1 cellular context compared by ENCODE assay signal in the genomic region with DNA sequence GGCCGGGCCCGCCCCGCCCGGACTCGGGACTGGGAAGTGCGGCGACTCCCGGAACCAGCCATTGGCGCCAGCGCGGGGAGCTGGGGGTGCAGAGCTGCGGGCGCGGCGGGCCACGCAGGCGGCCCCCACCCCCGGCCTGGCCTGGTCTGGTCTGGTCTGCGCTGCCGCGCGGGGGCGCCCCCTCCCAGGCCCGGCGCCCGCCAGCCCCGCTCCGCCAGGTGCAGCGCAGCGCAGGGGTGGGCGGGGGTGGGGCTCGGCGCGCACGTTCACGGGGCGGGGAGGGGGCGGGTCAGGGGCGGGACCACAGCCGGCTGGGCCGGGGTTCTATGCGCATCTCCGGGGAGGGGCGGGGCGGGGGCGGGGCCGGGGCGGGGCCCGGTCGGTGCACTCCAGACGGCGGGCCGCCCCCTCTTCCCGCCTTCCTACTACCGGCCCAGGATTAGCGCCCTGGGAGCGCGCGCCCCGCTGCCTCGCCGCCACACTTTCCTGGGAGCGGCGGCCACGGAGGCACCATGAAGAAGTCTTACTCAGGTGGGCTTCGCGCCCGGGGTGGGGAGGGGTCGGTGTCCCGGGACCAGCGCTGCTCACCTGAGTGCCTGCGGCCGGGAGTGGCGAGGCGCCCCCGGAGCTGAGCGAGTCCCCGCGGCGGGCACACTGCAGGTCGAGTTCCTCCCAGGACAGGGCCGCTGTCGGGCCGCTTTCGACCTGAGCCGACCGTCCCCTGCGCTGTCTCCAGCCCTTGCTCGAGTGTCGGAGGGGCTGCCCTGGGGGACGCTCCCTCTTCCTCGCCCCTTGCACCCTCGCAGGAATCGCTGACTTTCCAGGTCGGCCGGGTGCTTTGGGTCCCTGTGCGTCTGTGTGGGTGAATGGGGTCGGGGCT.
TF ChIP-seq lines count a peak whose summit lies in the region.

No MANE protein-coding gene starts in this region.

TF ChIP-seq in HEK293, 187 proteins besides CTCF, POLR2A, EP300 and RAD21 (continued from another document and continues in another):
- TF ChIP-seq, protein P1, sequence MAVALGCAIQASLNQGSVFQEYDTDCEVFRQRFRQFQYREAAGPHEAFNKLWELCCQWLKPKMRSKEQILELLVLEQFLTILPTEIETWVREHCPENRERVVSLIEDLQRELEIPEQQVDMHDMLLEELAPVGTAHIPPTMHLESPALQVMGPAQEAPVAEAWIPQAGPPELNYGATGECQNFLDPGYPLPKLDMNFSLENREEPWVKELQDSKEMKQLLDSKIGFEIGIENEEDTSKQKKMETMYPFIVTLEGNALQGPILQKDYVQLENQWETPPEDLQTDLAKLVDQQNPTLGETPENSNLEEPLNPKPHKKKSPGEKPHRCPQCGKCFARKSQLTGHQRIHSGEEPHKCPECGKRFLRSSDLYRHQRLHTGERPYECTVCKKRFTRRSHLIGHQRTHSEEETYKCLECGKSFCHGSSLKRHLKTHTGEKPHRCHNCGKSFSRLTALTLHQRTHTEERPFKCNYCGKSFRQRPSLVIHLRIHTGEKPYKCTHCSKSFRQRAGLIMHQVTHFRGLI (tag by site-specific recombination; IDR thresholded peaks at IDR 0.05): no peak
- TF ChIP-seq TRIM28 (IDR thresholded peaks at IDR 0.05; ENCODE audit: borderline replicate concordance, low read length): no peak
- no peak for TF ChIP-seq ZNF560 (tag by site-specific recombination; IDR thresholded peaks at IDR 0.05; ENCODE audit: borderline replicate concordance)
- peak; percentile 67 for TF ChIP-seq KLF8 (tag by site-specific recombination; IDR thresholded peaks at IDR 0.05)
- no peak for TF ChIP-seq ZNF585B (tag by site-specific recombination; IDR thresholded peaks at IDR 0.05)
- TF ChIP-seq OSR2 (tag by site-specific recombination; IDR thresholded peaks at IDR 0.05): peak; percentile 47; the same call in 1 of the 2 replicates
- no peak for TF ChIP-seq ZNF510 (tag by site-specific recombination; IDR thresholded peaks at IDR 0.05; ENCODE audit: insufficient replicate concordance)
- TF ChIP-seq, protein P2, sequence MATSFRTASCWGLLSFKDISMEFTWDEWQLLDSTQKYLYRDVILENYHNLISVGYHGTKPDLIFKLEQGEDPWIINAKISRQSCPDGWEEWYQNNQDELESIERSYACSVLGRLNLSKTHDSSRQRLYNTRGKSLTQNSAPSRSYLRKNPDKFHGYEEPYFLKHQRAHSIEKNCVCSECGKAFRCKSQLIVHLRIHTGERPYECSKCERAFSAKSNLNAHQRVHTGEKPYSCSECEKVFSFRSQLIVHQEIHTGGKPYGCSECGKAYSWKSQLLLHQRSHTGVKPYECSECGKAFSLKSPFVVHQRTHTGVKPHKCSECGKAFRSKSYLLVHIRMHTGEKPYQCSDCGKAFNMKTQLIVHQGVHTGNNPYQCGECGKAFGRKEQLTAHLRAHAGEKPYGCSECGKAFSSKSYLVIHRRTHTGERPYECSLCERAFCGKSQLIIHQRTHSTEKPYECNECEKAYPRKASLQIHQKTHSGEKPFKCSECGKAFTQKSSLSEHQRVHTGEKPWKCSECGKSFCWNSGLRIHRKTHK (tag by site-specific recombination; IDR thresholded peaks at IDR 0.05): no peak
- TF ChIP-seq KLF9 (tag by site-specific recombination; IDR thresholded peaks at IDR 0.05; ENCODE audit: low read depth): peak; percentile 42; the same call in 1 of the 2 replicates
- TF ChIP-seq, protein P3, sequence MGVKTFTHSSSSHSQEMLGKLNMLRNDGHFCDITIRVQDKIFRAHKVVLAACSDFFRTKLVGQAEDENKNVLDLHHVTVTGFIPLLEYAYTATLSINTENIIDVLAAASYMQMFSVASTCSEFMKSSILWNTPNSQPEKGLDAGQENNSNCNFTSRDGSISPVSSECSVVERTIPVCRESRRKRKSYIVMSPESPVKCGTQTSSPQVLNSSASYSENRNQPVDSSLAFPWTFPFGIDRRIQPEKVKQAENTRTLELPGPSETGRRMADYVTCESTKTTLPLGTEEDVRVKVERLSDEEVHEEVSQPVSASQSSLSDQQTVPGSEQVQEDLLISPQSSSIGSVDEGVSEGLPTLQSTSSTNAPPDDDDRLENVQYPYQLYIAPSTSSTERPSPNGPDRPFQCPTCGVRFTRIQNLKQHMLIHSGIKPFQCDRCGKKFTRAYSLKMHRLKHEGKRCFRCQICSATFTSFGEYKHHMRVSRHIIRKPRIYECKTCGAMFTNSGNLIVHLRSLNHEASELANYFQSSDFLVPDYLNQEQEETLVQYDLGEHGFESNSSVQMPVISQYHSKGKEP (tag by site-specific recombination; IDR thresholded peaks at IDR 0.05): no peak
- TF ChIP-seq, protein P4, sequence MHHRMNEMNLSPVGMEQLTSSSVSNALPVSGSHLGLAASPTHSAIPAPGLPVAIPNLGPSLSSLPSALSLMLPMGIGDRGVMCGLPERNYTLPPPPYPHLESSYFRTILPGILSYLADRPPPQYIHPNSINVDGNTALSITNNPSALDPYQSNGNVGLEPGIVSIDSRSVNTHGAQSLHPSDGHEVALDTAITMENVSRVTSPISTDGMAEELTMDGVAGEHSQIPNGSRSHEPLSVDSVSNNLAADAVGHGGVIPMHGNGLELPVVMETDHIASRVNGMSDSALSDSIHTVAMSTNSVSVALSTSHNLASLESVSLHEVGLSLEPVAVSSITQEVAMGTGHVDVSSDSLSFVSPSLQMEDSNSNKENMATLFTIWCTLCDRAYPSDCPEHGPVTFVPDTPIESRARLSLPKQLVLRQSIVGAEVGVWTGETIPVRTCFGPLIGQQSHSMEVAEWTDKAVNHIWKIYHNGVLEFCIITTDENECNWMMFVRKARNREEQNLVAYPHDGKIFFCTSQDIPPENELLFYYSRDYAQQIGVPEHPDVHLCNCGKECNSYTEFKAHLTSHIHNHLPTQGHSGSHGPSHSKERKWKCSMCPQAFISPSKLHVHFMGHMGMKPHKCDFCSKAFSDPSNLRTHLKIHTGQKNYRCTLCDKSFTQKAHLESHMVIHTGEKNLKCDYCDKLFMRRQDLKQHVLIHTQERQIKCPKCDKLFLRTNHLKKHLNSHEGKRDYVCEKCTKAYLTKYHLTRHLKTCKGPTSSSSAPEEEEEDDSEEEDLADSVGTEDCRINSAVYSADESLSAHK (tag by site-specific recombination; IDR thresholded peaks at IDR 0.05): 0 out of 2 replicates have a peak, but pooled peaks have one; percentile 12
- TF ChIP-seq ZNF624 (tag by site-specific recombination; IDR thresholded peaks at IDR 0.05): no peak
- TF ChIP-seq ZNF837 (tag by site-specific recombination; IDR thresholded peaks at IDR 0.05): no peak
- TF ChIP-seq ZNF670 (tag by site-specific recombination; IDR thresholded peaks at IDR 0.05; ENCODE audit: low read depth): no peak
- no peak for TF ChIP-seq ZXDB (tag by site-specific recombination; IDR thresholded peaks at IDR 0.05)
- no peak for TF ChIP-seq ZNF132 (tag by site-specific recombination; IDR thresholded peaks at IDR 0.05; ENCODE audit: borderline replicate concordance)
- TF ChIP-seq ZNF610 (tag by site-specific recombination; IDR thresholded peaks at IDR 0.05; ENCODE audit: borderline replicate concordance): peak; percentile 76
- TF ChIP-seq ZNF274 (IDR thresholded peaks at IDR 0.05; ENCODE audit: low read length): no peak
- no peak for TF ChIP-seq ZNF274 (tag by site-specific recombination; IDR thresholded peaks at IDR 0.05; ENCODE audit: borderline replicate concordance)
- no peak for TF ChIP-seq ZNF843 (tag by site-specific recombination; IDR thresholded peaks at IDR 0.05)
- no peak for TF ChIP-seq ZNF350 (tag by site-specific recombination; IDR thresholded peaks at IDR 0.05)
- TF ChIP-seq ZNF791 (tag by site-specific recombination; IDR thresholded peaks at IDR 0.05): no peak
- TF ChIP-seq ZFHX2 (tag by site-specific recombination; conservative IDR thresholded peaks at IDR 0.05): peak; percentile 35; the same call in 1 of the 2 replicates
- TF ChIP-seq ZNF394 (tag by site-specific recombination; IDR thresholded peaks at IDR 0.05; ENCODE audit: borderline replicate concordance): no peak
- TF ChIP-seq ZBTB20 (tag by site-specific recombination; IDR thresholded peaks at IDR 0.05): peak; percentile 58; the same call in 1 of the 2 replicates
- TF ChIP-seq ZNF138 (tag by site-specific recombination; IDR thresholded peaks at IDR 0.05; ENCODE audit: borderline replicate concordance): no peak
- TF ChIP-seq, protein P5, sequence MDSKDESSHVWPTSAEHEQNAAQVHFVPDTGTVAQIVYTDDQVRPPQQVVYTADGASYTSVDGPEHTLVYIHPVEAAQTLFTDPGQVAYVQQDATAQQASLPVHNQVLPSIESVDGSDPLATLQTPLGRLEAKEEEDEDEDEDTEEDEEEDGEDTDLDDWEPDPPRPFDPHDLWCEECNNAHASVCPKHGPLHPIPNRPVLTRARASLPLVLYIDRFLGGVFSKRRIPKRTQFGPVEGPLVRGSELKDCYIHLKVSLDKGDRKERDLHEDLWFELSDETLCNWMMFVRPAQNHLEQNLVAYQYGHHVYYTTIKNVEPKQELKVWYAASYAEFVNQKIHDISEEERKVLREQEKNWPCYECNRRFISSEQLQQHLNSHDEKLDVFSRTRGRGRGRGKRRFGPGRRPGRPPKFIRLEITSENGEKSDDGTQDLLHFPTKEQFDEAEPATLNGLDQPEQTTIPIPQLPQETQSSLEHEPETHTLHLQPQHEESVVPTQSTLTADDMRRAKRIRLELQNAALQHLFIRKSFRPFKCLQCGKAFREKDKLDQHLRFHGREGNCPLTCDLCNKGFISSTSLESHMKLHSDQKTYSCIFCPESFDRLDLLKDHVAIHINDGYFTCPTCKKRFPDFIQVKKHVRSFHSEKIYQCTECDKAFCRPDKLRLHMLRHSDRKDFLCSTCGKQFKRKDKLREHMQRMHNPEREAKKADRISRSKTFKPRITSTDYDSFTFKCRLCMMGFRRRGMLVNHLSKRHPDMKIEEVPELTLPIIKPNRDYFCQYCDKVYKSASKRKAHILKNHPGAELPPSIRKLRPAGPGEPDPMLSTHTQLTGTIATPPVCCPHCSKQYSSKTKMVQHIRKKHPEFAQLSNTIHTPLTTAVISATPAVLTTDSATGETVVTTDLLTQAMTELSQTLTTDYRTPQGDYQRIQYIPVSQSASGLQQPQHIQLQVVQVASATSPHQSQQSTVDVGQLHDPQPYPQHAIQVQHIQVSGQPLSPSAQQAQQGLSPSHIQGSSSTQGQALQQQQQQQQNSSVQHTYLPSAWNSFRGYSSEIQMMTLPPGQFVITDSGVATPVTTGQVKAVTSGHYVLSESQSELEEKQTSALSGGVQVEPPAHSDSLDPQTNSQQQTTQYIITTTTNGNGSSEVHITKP (tag by site-specific recombination; IDR thresholded peaks at IDR 0.05): 0 out of 2 replicates have a peak, but pooled peaks have one; percentile 11
- no peak for TF ChIP-seq ZNF544 (tag by site-specific recombination; IDR thresholded peaks at IDR 0.05)
- peak; percentile 78 for TF ChIP-seq ZEB2 (tag by site-specific recombination; IDR thresholded peaks at IDR 0.05)
- TF ChIP-seq, protein P6, sequence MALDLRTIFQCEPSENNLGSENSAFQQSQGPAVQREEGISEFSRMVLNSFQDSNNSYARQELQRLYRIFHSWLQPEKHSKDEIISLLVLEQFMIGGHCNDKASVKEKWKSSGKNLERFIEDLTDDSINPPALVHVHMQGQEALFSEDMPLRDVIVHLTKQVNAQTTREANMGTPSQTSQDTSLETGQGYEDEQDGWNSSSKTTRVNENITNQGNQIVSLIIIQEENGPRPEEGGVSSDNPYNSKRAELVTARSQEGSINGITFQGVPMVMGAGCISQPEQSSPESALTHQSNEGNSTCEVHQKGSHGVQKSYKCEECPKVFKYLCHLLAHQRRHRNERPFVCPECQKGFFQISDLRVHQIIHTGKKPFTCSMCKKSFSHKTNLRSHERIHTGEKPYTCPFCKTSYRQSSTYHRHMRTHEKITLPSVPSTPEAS (tag by site-specific recombination; IDR thresholded peaks at IDR 0.05): no peak; the same call in 1 of the 2 replicates
- TF ChIP-seq ZFP69B (tag by site-specific recombination; IDR thresholded peaks at IDR 0.05): 0 out of 2 replicates have a peak, but pooled peaks have one; percentile 33
- no peak for TF ChIP-seq ZFP3 (tag by site-specific recombination; IDR thresholded peaks at IDR 0.05; ENCODE audit: low read depth)
- TF ChIP-seq, protein P7, sequence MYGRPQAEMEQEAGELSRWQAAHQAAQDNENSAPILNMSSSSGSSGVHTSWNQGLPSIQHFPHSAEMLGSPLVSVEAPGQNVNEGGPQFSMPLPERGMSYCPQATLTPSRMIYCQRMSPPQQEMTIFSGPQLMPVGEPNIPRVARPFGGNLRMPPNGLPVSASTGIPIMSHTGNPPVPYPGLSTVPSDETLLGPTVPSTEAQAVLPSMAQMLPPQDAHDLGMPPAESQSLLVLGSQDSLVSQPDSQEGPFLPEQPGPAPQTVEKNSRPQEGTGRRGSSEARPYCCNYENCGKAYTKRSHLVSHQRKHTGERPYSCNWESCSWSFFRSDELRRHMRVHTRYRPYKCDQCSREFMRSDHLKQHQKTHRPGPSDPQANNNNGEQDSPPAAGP (tag by site-specific recombination; IDR thresholded peaks at IDR 0.05): peak; percentile 77
- peak; percentile 86 for TF ChIP-seq IKZF3 (tag by site-specific recombination; IDR thresholded peaks at IDR 0.05)
- no peak for TF ChIP-seq ZNF621 (tag by site-specific recombination; IDR thresholded peaks at IDR 0.05)
- peak; percentile 86 for TF ChIP-seq ZNF501 (tag by site-specific recombination; IDR thresholded peaks at IDR 0.05)
- no peak for TF ChIP-seq ZNF626 (tag by site-specific recombination; IDR thresholded peaks at IDR 0.05)
- TF ChIP-seq ZNF112 (tag by site-specific recombination; IDR thresholded peaks at IDR 0.05): no peak
- no peak; the same call in 1 of the 2 replicates for TF ChIP-seq KLF10 (tag by site-specific recombination; IDR thresholded peaks at IDR 0.05)
- TF ChIP-seq ZNF184 (tag by site-specific recombination; IDR thresholded peaks at IDR 0.05): no peak
- peak; percentile 74 for TF ChIP-seq ZNF600 (tag by site-specific recombination; IDR thresholded peaks at IDR 0.05)
- TF ChIP-seq, protein P8, sequence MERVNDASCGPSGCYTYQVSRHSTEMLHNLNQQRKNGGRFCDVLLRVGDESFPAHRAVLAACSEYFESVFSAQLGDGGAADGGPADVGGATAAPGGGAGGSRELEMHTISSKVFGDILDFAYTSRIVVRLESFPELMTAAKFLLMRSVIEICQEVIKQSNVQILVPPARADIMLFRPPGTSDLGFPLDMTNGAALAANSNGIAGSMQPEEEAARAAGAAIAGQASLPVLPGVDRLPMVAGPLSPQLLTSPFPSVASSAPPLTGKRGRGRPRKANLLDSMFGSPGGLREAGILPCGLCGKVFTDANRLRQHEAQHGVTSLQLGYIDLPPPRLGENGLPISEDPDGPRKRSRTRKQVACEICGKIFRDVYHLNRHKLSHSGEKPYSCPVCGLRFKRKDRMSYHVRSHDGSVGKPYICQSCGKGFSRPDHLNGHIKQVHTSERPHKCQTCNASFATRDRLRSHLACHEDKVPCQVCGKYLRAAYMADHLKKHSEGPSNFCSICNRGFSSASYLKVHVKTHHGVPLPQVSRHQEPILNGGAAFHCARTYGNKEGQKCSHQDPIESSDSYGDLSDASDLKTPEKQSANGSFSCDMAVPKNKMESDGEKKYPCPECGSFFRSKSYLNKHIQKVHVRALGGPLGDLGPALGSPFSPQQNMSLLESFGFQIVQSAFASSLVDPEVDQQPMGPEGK (tag by site-specific recombination; IDR thresholded peaks at IDR 0.05): peak; percentile 82
- peak; percentile 40; the same call in 1 of the 2 replicates for TF ChIP-seq ZNF76 (tag by site-specific recombination; IDR thresholded peaks at IDR 0.05; ENCODE audit: borderline replicate concordance, low read depth)
- TF ChIP-seq HOXD13 (CRISPR knock-in tag; IDR thresholded peaks at IDR 0.05; ENCODE audit: borderline replicate concordance): peak; percentile 41; the same call in 1 of the 2 replicates
